In the genomic region with DNA sequence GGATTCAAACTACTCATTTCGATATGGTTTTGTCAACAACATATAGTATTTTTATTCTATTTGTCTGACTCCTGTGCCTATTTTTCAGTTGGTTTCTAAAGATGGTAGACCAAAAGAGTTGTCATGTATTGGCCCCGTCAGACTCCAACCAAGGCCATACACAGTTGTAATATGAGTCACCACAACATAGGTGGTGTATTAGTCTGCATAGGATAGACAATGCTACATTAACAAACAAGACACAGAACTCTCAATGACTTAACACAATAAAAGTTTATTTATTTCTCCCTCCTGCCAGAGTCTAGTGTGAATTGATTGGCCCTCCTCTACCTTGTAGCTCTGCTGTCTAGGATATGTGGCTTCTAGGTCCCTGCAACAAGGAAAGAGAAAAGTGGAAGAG, we compare ENCODE assay signal across 36 cellular contexts. TPM values are rescaled to one million over a fixed set of nuclear protein-coding genes. Genes with fewer than 3 reads are reported as not detected.
"Had no signal": no experiment of that assay in that cellular context is flagged by ENCODE, and none has a peak within 500 bp of the region (broad histone marks: within the 10 kb centered on the region; RNA-seq: fewer than 3 reads in every experiment).

No MANE protein-coding gene starts in this region.

- H3K4me3 ChIP-seq: MG63 had no signal

- H3K9me3 ChIP-seq: MG63 had no signal

- H3K27me3 ChIP-seq: MG63 had no signal

- H3K36me3 ChIP-seq: MG63 had no signal

- DNase-seq: Kasumi-1, MG63, MM.1S, MV-4-11, NCI-H1048, NCI-H1092, NCI-H1092 treated with DMSO at 0.1 percent for 48 hours, NCI-H1105, NCI-H1105 treated with DMSO at 0.1 percent for 48 hours, NCI-H1417, NCI-H1417 treated with DMSO at 0.1 percent for 48 hours, NCI-H1436, NCI-H1436 treated with DMSO at 0.1 percent for 48 hours, NCI-H146, NCI-H1694, NCI-H1694 treated with DMSO at 0.1 percent for 48 hours, NCI-H187, NCI-H187 treated with DMSO at 0.1 percent for 48 hours, NCI-H1930, NCI-H2029, NCI-H2029 treated with DMSO at 0.1 percent for 48 hours, NCI-H2081, NCI-H2081 treated with DMSO at 0.1 percent for 48 hours, NCI-H2107, NCI-H2171, NCI-H2171 treated with DMSO at 0.1 percent for 48 hours, NCI-H2227 treated with DMSO at 0.1 percent for 48 hours, NCI-H226, NCI-H345, NCI-H446, NCI-H446 treated with DMSO at 0.1 percent for 48 hours, NCI-H510A, NCI-H510A treated with DMSO at 0.1 percent for 48 hours, NCI-H524 had no signal

RNA-seq across cellular contexts. Expression of a gene that starts 45.9 kb away (rescaled TPM):
- total RNA-seq: LHCN-M2, NCI-H460 had no signal
